Comparison of ENCODE assay signal across 8 cellular contexts in genomic region chr4:75727073-75727472, GRCh38. TPM values are rescaled to one million over a fixed set of nuclear protein-coding genes. Genes with fewer than 3 reads are reported as not detected.
DNase-seq lines count a peak whose midpoint lies in the region; ATAC-seq, FAIRE-seq and TF ChIP-seq lines count a peak whose summit lies in the region.

No MANE protein-coding gene starts in this region.

- H3K36me3 Mint-ChIP-seq in astrocyte (ENCODE audit: low read depth, unreplicated experiment) = no peaks in the 10 kb centered on the region

- no peaks in the 10 kb centered on the region for H3K36me3 ChIP-seq in right atrium auricular region
- peaks cover 2% of the 10 kb centered on the region for H3K36me3 ChIP-seq in astrocyte (ENCODE audit: insufficient read depth, low read length)
- no peaks in the 10 kb centered on the region for H3K36me3 ChIP-seq in muscle layer of colon (ENCODE audit: insufficient read depth, low read length)
- no peaks in the 10 kb centered on the region for H3K36me3 ChIP-seq in aorta (ENCODE audit: control insufficient read depth in 1 of 2, insufficient read depth in 2 of 2, low read length in 1 of 2)
- H3K36me3 ChIP-seq in suprapubic skin = no peaks in the 10 kb centered on the region

- H3K27me3 ChIP-seq in right atrium auricular region (no peaks in the 10 kb centered on the region), astrocyte (ENCODE audit: insufficient read depth, low read length) (no peaks in the 10 kb centered on the region), muscle layer of colon (ENCODE audit: control insufficient read depth in 1 of 2, insufficient read depth in 2 of 2, low read length in 2 of 2) (no peaks in the 10 kb centered on the region), aorta (ENCODE audit: control insufficient read depth in 1 of 2, insufficient read depth in 2 of 2, low read length in 1 of 2) (no peaks in the 10 kb centered on the region), suprapubic skin (no peaks in the 10 kb centered on the region)

- H3K4me3 ChIP-seq in right atrium auricular region (peak overlapping the region; percentile 84 to 92), astrocyte (ENCODE audit: insufficient read depth, low read depth, low read length) (peak overlapping the region; percentile 84), muscle layer of colon (ENCODE audit: low read depth in 1 of 2, low read length in 2 of 2) (no peak overlapping the region), aorta (ENCODE audit: low read length in 2 of 2) (peak overlapping the region; percentile 76 to 83), suprapubic skin (no peak overlapping the region)

- H3K9me3 ChIP-seq in right atrium auricular region (no peaks in the 10 kb centered on the region), astrocyte (ENCODE audit: insufficient read depth, low read depth, low read length) (no peaks in the 10 kb centered on the region), muscle layer of colon (ENCODE audit: low read length) (no peaks in the 10 kb centered on the region), aorta (ENCODE audit: control insufficient read depth, low read length) (no peaks in the 10 kb centered on the region), suprapubic skin (no peaks in the 10 kb centered on the region)

- H3K4me3 Mint-ChIP-seq in astrocyte (ENCODE audit: unreplicated experiment) = peak overlapping the region; percentile 98

- H3K27me3 Mint-ChIP-seq in astrocyte (ENCODE audit: low read depth, unreplicated experiment) = no peaks in the 10 kb centered on the region

- 15 to 20% methylated on average over 1 of the region's 1 CpG for WGBS in aorta, 2 donors
- WGBS in suprapubic skin = 74% methylated on average over 1 of the region's 1 CpG

- DNase-seq in right atrium auricular region (ENCODE audit: low spot score) (no peak), Right ventricle myocardium superior (no peak), astrocyte (ENCODE audit: low read depth) (no peak), aorta (no peak), suprapubic skin (ENCODE audit: low spot score in 2 of 2) (no peak), NCI-H187 (lab: John Stamatoyannopoulos, UW) (no peak)

- H2AFZ ChIP-seq in astrocyte (ENCODE audit: low read depth, low read length) = no peak overlapping the region

- FAIRE-seq in astrocyte (lab: Jason Lieb, UNC) = no peak

- H3K9ac ChIP-seq in astrocyte (ENCODE audit: low read length) = peak overlapping the region; percentile 100
- peak overlapping the region; percentile 41 for H3K9ac ChIP-seq in muscle layer of colon (ENCODE audit: low read length)

- H4K20me1 ChIP-seq in astrocyte (ENCODE audit: insufficient read depth, low read length) = peaks cover 50% of the 10 kb centered on the region

- ATAC-seq in Right ventricle myocardium superior (ENCODE audit: poor library complexity) (no peak), aorta (ENCODE audit: low FRiP score) (no peak), GM18505 (IDR thresholded peaks at IDR 0.05; ENCODE audit: unreplicated experiment) (no peak)

- TF ChIP-seq POLR2A in suprapubic skin (IDR thresholded peaks at IDR 0.05) (no peak), GM18505 (IDR thresholded peaks at IDR 0.05; ENCODE audit: borderline replicate concordance, extremely low read depth, insufficient read depth, insufficient read length) (no peak)

- H3K27ac ChIP-seq in right atrium auricular region (peak overlapping the region; percentile 97 to 98), astrocyte (ENCODE audit: low read depth, low read length) (no peak overlapping the region), muscle layer of colon (ENCODE audit: low read depth, low read length) (peak overlapping the region; percentile 20), aorta (ENCODE audit: low read depth in 1 of 2, low read length in 2 of 2) (peak overlapping the region in 1 of 2 donors; percentile 86), suprapubic skin (no peak overlapping the region)

- H3K27ac Mint-ChIP-seq in astrocyte (ENCODE audit: unreplicated experiment) = no peak overlapping the region

- H3K4me1 ChIP-seq in right atrium auricular region = peaks cover 0 to 70% of the 10 kb centered on the region in 2 donors
- H3K4me1 ChIP-seq in astrocyte (ENCODE audit: insufficient read depth, low read length) = peaks cover 25% of the 10 kb centered on the region
- peaks cover 35% of the 10 kb centered on the region for H3K4me1 ChIP-seq in muscle layer of colon (ENCODE audit: insufficient read depth, low read length)
- peaks cover 1 to 6% of the 10 kb centered on the region in 2 donors for H3K4me1 ChIP-seq in aorta (ENCODE audit: control insufficient read depth in 1 of 2, insufficient read depth in 2 of 2, low read length in 2 of 2)
- peaks cover 60% of the 10 kb centered on the region for H3K4me1 ChIP-seq in suprapubic skin

- H3K9me3 Mint-ChIP-seq in astrocyte (ENCODE audit: unreplicated experiment) = no peaks in the 10 kb centered on the region

- intact Hi-C loops in Right ventricle myocardium superior (cut with DNase I) = no loop called here
- intact Hi-C loops in aorta (cut with DNase I) = loop anchor here in 1 of 2 donors (10.0 kb wide), 1 partner anchor 68 kb away; no protein-coding TSS in a partner anchor

- TF ChIP-seq CTCF in right atrium auricular region (IDR thresholded peaks at IDR 0.05) (no peak), astrocyte (IDR thresholded peaks at IDR 0.05; ENCODE audit: insufficient read depth, low read depth, low read length) (no peak), suprapubic skin (IDR thresholded peaks at IDR 0.05) (no peak)

- H3K4me2 ChIP-seq in astrocyte (ENCODE audit: low read length) = peak overlapping the region; percentile 87

- TF ChIP-seq EP300 in suprapubic skin (IDR thresholded peaks at IDR 0.05) = no peak

- peaks cover 25% of the 10 kb centered on the region for H3K4me1 Mint-ChIP-seq in astrocyte (ENCODE audit: low read depth, unreplicated experiment)

- H3K79me2 ChIP-seq in astrocyte (ENCODE audit: insufficient read depth, low read length) = peaks cover 91% of the 10 kb centered on the region

RNA-seq across cellular contexts. Expression of gene USO1, which starts 2.7 kb away (rescaled TPM):
- total RNA-seq in right atrium auricular region = 10 to 100 TPM; 76.4 to 87.2 TPM
- total RNA-seq in Right ventricle myocardium superior = 87.7 TPM
- 104 and 105 TPM in 2 replicates for total RNA-seq in astrocyte
- 10 to 100 TPM; 77.2 to 86.6 TPM for total RNA-seq in aorta
- polyA plus RNA-seq in aorta = 10 to 100 TPM; 50.6 to 51.7 TPM
- 10 to 100 TPM; 46.8 to 61.1 (median 55.2) TPM for total RNA-seq in suprapubic skin

RNA-seq across cellular contexts. Expression of gene G3BP2, which starts 53.9 kb away (rescaled TPM):
- total RNA-seq in right atrium auricular region = 10 to 100 TPM; 59.5 to 65.4 TPM
- 69.2 TPM for total RNA-seq in Right ventricle myocardium superior
- total RNA-seq in astrocyte = 281 and 285 TPM in 2 replicates
- 10 to 100 TPM; 99.6 to 99.7 TPM for total RNA-seq in aorta
- polyA plus RNA-seq in aorta = 10 to 100 TPM; 36.7 to 38.6 TPM
- 10 to 100 TPM; 48.8 to 62.0 (median 56.6) TPM for total RNA-seq in suprapubic skin

Comparison
In these comparisons a context has a peak if more than half of its experiments do, and no peak if none do; other contexts are left out.
1. H3K27ac ChIP-seq: peak in right atrium auricular region (2 of 2) and muscle layer of colon (single experiment); none in astrocyte (single experiment) and suprapubic skin (single experiment).
2. H3K4me3 ChIP-seq: peak in right atrium auricular region (2 of 2), astrocyte (single experiment) and aorta (2 of 2); none in muscle layer of colon (0 of 2) and suprapubic skin (single experiment).